Comparison of ENCODE assay signal across 23 cellular contexts in genomic region chr2:3388412-3388738, GRCh38.
"Had no signal": no experiment of that assay in that cellular context is flagged by ENCODE, and none has a peak within 500 bp of the region (broad histone marks: within the 10 kb centered on the region; RNA-seq: fewer than 3 reads in every experiment).

No MANE protein-coding gene starts in this region.

- DNase-seq: dermis blood vessel endothelial cell; dorsolateral prefrontal cortex; effector CD4-positive, alpha-beta T cell; effector memory CD4-positive, alpha-beta T cell; foreskin keratinocyte; heart left ventricle; hypothalamus; left cardiac atrium; left lung; left ventricle myocardium superior; lower lobe of right lung; mesenchymal stem cell; mucosa of descending colon had no signal

- H2AFZ ChIP-seq: hepatocyte had no signal

- H3K4me3 Mint-ChIP-seq: mesothelial cell of epicardium had no signal

- H3K4me3 ChIP-seq: coronary artery, dorsolateral prefrontal cortex, esophagus muscularis mucosa, gastroesophageal sphincter, heart left ventricle, hepatocyte, left lung, lower lobe of right lung, mucosa of descending colon had no signal

- ATAC-seq: foreskin keratinocyte, gastroesophageal sphincter, left cardiac atrium, left lung, left ventricle myocardium superior, mucosa of descending colon had no signal

- H3K4me2 ChIP-seq: hepatocyte had no signal

- H3K27ac ChIP-seq: coronary artery, dorsolateral prefrontal cortex, esophagus muscularis mucosa, foreskin keratinocyte, gastroesophageal sphincter, heart left ventricle, hepatocyte, left lung, lower lobe of right lung had no signal

- H3K4me1 ChIP-seq: foreskin keratinocyte, gastroesophageal sphincter, heart left ventricle, left lung, lower lobe of right lung had no signal

- H3K27me3 ChIP-seq: dorsolateral prefrontal cortex, esophagus muscularis mucosa, foreskin keratinocyte, gastroesophageal sphincter, heart left ventricle, hepatocyte, left lung had no signal

- H3K27ac Mint-ChIP-seq: mesothelial cell of epicardium had no signal

- H3K4me1 Mint-ChIP-seq: mesothelial cell of epicardium had no signal

- H3K9me3 ChIP-seq: esophagus muscularis mucosa, gastroesophageal sphincter, heart left ventricle, lower lobe of right lung, mucosa of descending colon had no signal

- FAIRE-seq: colon, endothelial cell of umbilical vein, frontal cortex, islet of Langerhans, keratinocyte had no signal
